ENCODE assay signal across 23 cellular contexts in genomic region chr6:138211048-138211581, GRCh38. TPM values are rescaled to one million over a fixed set of nuclear protein-coding genes. Genes with fewer than 3 reads are reported as not detected.
DNase-seq lines count a peak whose midpoint lies in the region; ATAC-seq and TF ChIP-seq lines count a peak whose summit lies in the region.
"Had no signal": no experiment of that assay in that cellular context is flagged by ENCODE, and none has a peak within 500 bp of the region (broad histone marks: within the 10 kb centered on the region; RNA-seq: fewer than 3 reads in every experiment).

No MANE protein-coding gene starts in this region.

- no peak overlapping the region for H3K4me3 ChIP-seq in breast epithelium
- no peak overlapping the region for H3K4me3 ChIP-seq in left lung
- no peak overlapping the region for H3K4me3 ChIP-seq in transverse colon
- H3K4me3 ChIP-seq: HAP-1, MG63, SJSA1, upper lobe of left lung had no signal

- in situ Hi-C loops in transverse colon (cut with MboI; ENCODE audit: low pct_ligation_motif_present in 1 of 4, low pct_unique_long_range_greater_than_20kb in 1 of 4, low sequenced_read_pairs in 3 of 4): no loop called here

- no peak for TF ChIP-seq CTCF in MCF 10A (IDR thresholded peaks at IDR 0.05; ENCODE audit: unreplicated experiment)
- no peak for TF ChIP-seq CTCF in breast epithelium (IDR thresholded peaks at IDR 0.05)
- TF ChIP-seq CTCF in left lung (IDR thresholded peaks at IDR 0.05): no peak
- peak in 4 of 5 experiments; percentile 23 to 42 (median 30) for TF ChIP-seq CTCF in transverse colon (IDR thresholded peaks at IDR 0.05)

- H3K36me3 ChIP-seq in breast epithelium (no peaks in the 10 kb centered on the region), left lung (no peaks in the 10 kb centered on the region), transverse colon (no peaks in the 10 kb centered on the region)
- H3K36me3 ChIP-seq: HAP-1, SJSA1, upper lobe of left lung had no signal

- H3K27ac Mint-ChIP-seq in MCF 10A (ENCODE audit: low read depth, unreplicated experiment): no peak overlapping the region
- H3K27ac Mint-ChIP-seq: CD14-positive monocyte, nephron progenitor cell had no signal

- H3K4me1 ChIP-seq in breast epithelium (no peaks in the 10 kb centered on the region), left lung (no peaks in the 10 kb centered on the region), transverse colon (no peaks in the 10 kb centered on the region)
- H3K4me1 ChIP-seq: SJSA1, upper lobe of left lung had no signal

- no peak for TF ChIP-seq EP300 in transverse colon (IDR thresholded peaks at IDR 0.05; ENCODE audit: low read depth)

- no peaks in the 10 kb centered on the region for H3K4me1 Mint-ChIP-seq in MCF 10A (ENCODE audit: insufficient read depth, unreplicated experiment)
- H3K4me1 Mint-ChIP-seq: CD14-positive monocyte, nephron progenitor cell had no signal

- intact Hi-C loops in MCF 10A (cut with micrococcal nuclease): no loop called here
- intact Hi-C loops in breast epithelium (cut with DNase I; ENCODE audit: low total_unique reads): no loop called here
- intact Hi-C loops in left lung (cut with DNase I): no loop called here
- intact Hi-C loops in transverse colon (cut with DNase I; ENCODE audit: low total_unique reads): no loop called here

- CTCF ChIA-PET in MCF 10A (lab: Yijun Ruan, JAX): interaction anchor here (1.4 kb wide), 1 partner anchor 77 kb away, joined by 3 read pairs; no protein-coding TSS in a partner anchor

- H3K36me3 Mint-ChIP-seq in MCF 10A (ENCODE audit: insufficient read depth, unreplicated experiment): no peaks in the 10 kb centered on the region
- H3K36me3 Mint-ChIP-seq: CD14-positive monocyte had no signal

- no peaks in the 10 kb centered on the region for H3K9me3 Mint-ChIP-seq in MCF 10A (ENCODE audit: unreplicated experiment)
- H3K9me3 Mint-ChIP-seq: nephron progenitor cell had no signal

- 0 to 62% methylated on average over 1 to 2 of the region's 2 CpGs for WGBS in transverse colon (ENCODE audit: low coverage in 1 of 2), 2 donors

- H3K27me3 ChIP-seq in breast epithelium: no peaks in the 10 kb centered on the region
- H3K27me3 ChIP-seq in left lung: no peaks in the 10 kb centered on the region
- no peaks in the 10 kb centered on the region for H3K27me3 ChIP-seq in transverse colon
- H3K27me3 ChIP-seq: MG63, SJSA1, upper lobe of left lung had no signal

- H3K27ac ChIP-seq in breast epithelium: no peak overlapping the region
- peak overlapping the region; percentile 63 for H3K27ac ChIP-seq in caudate nucleus (ENCODE audit: low read depth, low read length)
- H3K27ac ChIP-seq in left lung: no peak overlapping the region
- peak overlapping the region in 2 of 4 donors; percentile 14 to 19 for H3K27ac ChIP-seq in transverse colon
- H3K27ac ChIP-seq: SJSA1 had no signal

- no peak for TF ChIP-seq POLR2A in breast epithelium (IDR thresholded peaks at IDR 0.05)
- TF ChIP-seq POLR2A in transverse colon (IDR thresholded peaks at IDR 0.05): no peak

- BruUV-seq in MCF 10A (replicated peaks; lab: Mats Ljungman, UMichigan): no TSS peak

- peak; percentile 53 for ATAC-seq in left lung
- no peak for ATAC-seq in GM19397 (IDR thresholded peaks at IDR 0.05; ENCODE audit: unreplicated experiment)
- ATAC-seq in HG02884 (IDR thresholded peaks at IDR 0.05; ENCODE audit: unreplicated experiment): no peak

- no peaks in the 10 kb centered on the region for H3K27me3 Mint-ChIP-seq in MCF 10A (ENCODE audit: insufficient read depth, unreplicated experiment)

- DNase-seq in MCF 10A (ENCODE audit: unreplicated experiment) (peak; percentile 2), breast epithelium (ENCODE audit: low spot score in 2 of 2) (no peak), caudate nucleus (lab: John Stamatoyannopoulos, UW) (peak in 9 of 61 donors; percentile 8 to 33 (median 23)), left lung (no peak), transverse colon (no peak), iPS-NIHi11 (ENCODE audit: low spot score) (no peak)
- DNase-seq: activated effector memory CD4-positive, alpha-beta T cell treated with anti-CD3 and anti-CD28 coated beads, Interleukin-2, amount 50 U/mL, for 16 hours; amniotic stem cell; foreskin fibroblast; MG63; NCI-H1930; nephron progenitor cell; stimulated activated naive CD4-positive, alpha-beta T cell; T-helper 9 cell; upper lobe of left lung had no signal

- H3K9me3 ChIP-seq in breast epithelium (no peaks in the 10 kb centered on the region), left lung (no peaks in the 10 kb centered on the region), transverse colon (no peaks in the 10 kb centered on the region)
- H3K9me3 ChIP-seq: HAP-1, MG63, SJSA1, upper lobe of left lung had no signal

- POLR2A ChIA-PET in MCF 10A (lab: Yijun Ruan, JAX): interaction anchor here (0.6 to 1.0 kb wide), 3 partner anchors 17 to 193 kb away, joined by 3 to 4 read pairs (median 3); partner anchors contain the start of gene HEBP2

- H3K4me3 Mint-ChIP-seq in MCF 10A (ENCODE audit: unreplicated experiment): no peak overlapping the region
- H3K4me3 Mint-ChIP-seq: CD14-positive monocyte, nephron progenitor cell had no signal

RNA-seq across cellular contexts. Expression of gene PBOV1, which starts 7.2 kb away (rescaled TPM):
- total RNA-seq in MCF 10A (2022) (not detected in 2 replicates), breast epithelium (not detected), left lung (not detected), transverse colon (not detected)
- total RNA-seq: endothelial cell of umbilical vein, lower leg skin, NCI-H460, SJSA1, upper lobe of left lung had no signal

RNA-seq across cellular contexts. Expression of gene ARFGEF3, which starts 49.4 kb away (rescaled TPM):
- total RNA-seq in MCF 10A (2022) (3.4 and 7.0 TPM in 2 replicates), breast epithelium (10 to 100 TPM in 2 of 3 donors, 1 to 10 TPM in 1; 1.9 to 28.1 (median 22.0) TPM), left lung (10 to 100 TPM; 16.9 to 22.6 TPM), transverse colon (10 to 100 TPM in 3 of 4 donors, 1 to 10 TPM in 1; 6.7 to 17.1 (median 13.2) TPM)
- total RNA-seq: SJSA1 had no signal

Comparison
In these comparisons a context has a peak if more than half of its experiments do, and no peak if none do; other contexts are left out.
1. CTCF ChIP-seq: peak in transverse colon (4 of 5); none in MCF 10A (single experiment), breast epithelium (0 of 3) and left lung (0 of 2).